ENCODE assay signal across 12 cellular contexts in the genomic region with DNA sequence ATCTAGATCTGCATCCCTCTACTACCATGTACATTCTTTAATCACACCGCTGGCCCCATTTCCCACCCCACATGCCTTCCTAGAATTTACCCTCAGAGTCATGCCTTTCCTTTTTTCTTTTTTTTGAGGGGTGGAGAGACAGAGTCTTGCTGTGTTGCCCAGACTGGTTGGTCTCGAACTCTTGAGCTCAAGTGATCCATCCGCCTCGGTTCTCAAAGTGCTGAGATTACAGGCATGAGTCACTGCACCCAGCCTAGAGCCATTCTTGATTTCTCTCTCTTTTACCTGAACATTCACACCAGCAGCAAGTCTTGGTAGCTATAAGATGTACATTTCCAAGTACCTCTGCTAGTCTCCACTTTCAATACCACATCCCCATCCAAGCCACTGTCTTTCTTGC. TPM values are rescaled to one million over a fixed set of nuclear protein-coding genes. Genes with fewer than 3 reads are reported as not detected.
A peak's percentile ranks its signal among the peaks of the same experiment; 100 is the strongest.
DNase-seq lines count a peak whose midpoint lies in the region; ATAC-seq and TF ChIP-seq lines count a peak whose summit lies in the region.
"Had no signal": no experiment of that assay in that cellular context is flagged by ENCODE, and none has a peak within 500 bp of the region (broad histone marks: within the 10 kb centered on the region; RNA-seq: fewer than 3 reads in every experiment).

No MANE protein-coding gene starts in this region.

- POLR2A ChIA-PET in T-cell (lab: Charles Lee) = interaction anchor here in 1 of 2 donors (0.7 kb wide), 1 partner anchor 11 kb away, joined by 4 read pairs; no protein-coding TSS in a partner anchor

- CTCF ChIA-PET in activated naive CD4-positive, alpha-beta T cell treated with anti-CD3 and anti-CD28 coated beads for 36 hours (lab: Charles Lee) = interaction anchor here (0.7 to 8.3 kb wide), 6 partner anchors 9 to 118 kb away, joined by 3 to 92 read pairs (median 11); partner anchors contain the start of gene MAZ
- CTCF ChIA-PET in T-cell (lab: Charles Lee) = interaction anchor here (0.9 to 3.7 kb wide), 6 partner anchors 11 to 118 kb away, joined by 3 to 42 read pairs (median 6); no protein-coding TSS in a partner anchor

- no peak for TF ChIP-seq CTCF in endothelial cell (IDR thresholded peaks at IDR 0.05; ENCODE audit: unreplicated experiment)

- ATAC-seq in T-cell (replicated peaks in 1 of 4) (no peak), left cardiac atrium (no peak)
- ATAC-seq in stimulated activated naive B cell treated with anti-CD40 and anti-IgM and Interleukin-4, amounts not matched to agents 10 μg/mL and 1 μg/mL and 100 μg/mL, for 72 hours (replicated peaks) = no peak

- H3K4me1 Mint-ChIP-seq in activated naive CD4-positive, alpha-beta T cell treated with anti-CD3 and anti-CD28 coated beads for 36 hours (ENCODE audit: low read depth) = peaks cover 58% of the 10 kb centered on the region
- H3K4me1 Mint-ChIP-seq in T-cell (peaks cover 64 to 80% (median 79%) of the 10 kb centered on the region in 3 donors), endothelial cell (ENCODE audit: unreplicated experiment) (peaks cover 42% of the 10 kb centered on the region)
- peaks cover 43 to 83% of the 10 kb centered on the region in 2 donors for H3K4me1 Mint-ChIP-seq in stimulated activated naive B cell treated with anti-CD40 and anti-IgM and Interleukin-4, amounts not matched to agents 10 μg/mL and 1 μg/mL and 100 μg/mL, for 72 hours

- H3K4me3 Mint-ChIP-seq in activated naive CD4-positive, alpha-beta T cell treated with anti-CD3 and anti-CD28 coated beads for 36 hours = peak overlapping the region; percentile 77
- H3K4me3 Mint-ChIP-seq in T-cell (peak overlapping the region; percentile 74 to 94 (median 74)), endothelial cell (ENCODE audit: unreplicated experiment) (peak overlapping the region; percentile 75)
- H3K4me3 Mint-ChIP-seq in stimulated activated naive B cell treated with anti-CD40 and anti-IgM and Interleukin-4, amounts not matched to agents 10 μg/mL and 1 μg/mL and 100 μg/mL, for 72 hours = peak overlapping the region; percentile 68 to 77

- no peaks in the 10 kb centered on the region for H3K9me3 Mint-ChIP-seq in activated naive CD4-positive, alpha-beta T cell treated with anti-CD3 and anti-CD28 coated beads for 36 hours
- H3K9me3 Mint-ChIP-seq in T-cell (no peaks in the 10 kb centered on the region), endothelial cell (ENCODE audit: unreplicated experiment) (no peaks in the 10 kb centered on the region)
- H3K9me3 Mint-ChIP-seq in stimulated activated naive B cell treated with anti-CD40 and anti-IgM and Interleukin-4, amounts not matched to agents 10 μg/mL and 1 μg/mL and 100 μg/mL, for 72 hours = no peaks in the 10 kb centered on the region

- intact Hi-C loops in activated naive CD4-positive, alpha-beta T cell treated with anti-CD3 and anti-CD28 coated beads for 36 hours (cut with micrococcal nuclease) = no loop called here
- intact Hi-C loops in left cardiac atrium (cut with DNase I) = no loop called here

- DNase-seq in activated naive CD4-positive, alpha-beta T cell treated with anti-CD3 and anti-CD28 coated beads for 36 hours = peak; percentile 52
- no peak for DNase-seq in activated naive CD4-positive, alpha-beta T cell treated with anti-CD3 and anti-CD28 coated beads, Interleukin-2, amount 50 U/mL, for 16 hours
- no peak for DNase-seq in T-cell
- DNase-seq in endothelial cell (ENCODE audit: low spot score) = no peak
- DNase-seq in stimulated activated naive B cell treated with anti-CD40 and anti-IgM and Interleukin-4, amounts not matched to agents 10 μg/mL and 1 μg/mL and 100 μg/mL, for 72 hours = no peak
- DNase-seq in NCI-H2029 treated with DMSO at 0.1 percent for 48 hours (lab: John Stamatoyannopoulos, UW) = no peak
- DNase-seq in left cardiac atrium = no peak
- no peak for DNase-seq in SKM-1 treated with dmso at 0.1 percent for 144 hours (lab: John Stamatoyannopoulos, UW; ENCODE audit: unreplicated experiment)
- DNase-seq: AML-193, brain microvascular endothelial cell, HCEC 1CT, SJCRH30 had no signal

- H3K27ac Mint-ChIP-seq in activated naive CD4-positive, alpha-beta T cell treated with anti-CD3 and anti-CD28 coated beads for 36 hours = peak overlapping the region; percentile 91
- H3K27ac Mint-ChIP-seq in T-cell (peak overlapping the region; percentile 88), endothelial cell (ENCODE audit: unreplicated experiment) (no peak overlapping the region)
- H3K27ac Mint-ChIP-seq in stimulated activated naive B cell treated with anti-CD40 and anti-IgM and Interleukin-4, amounts not matched to agents 10 μg/mL and 1 μg/mL and 100 μg/mL, for 72 hours = no peak overlapping the region

- peaks cover 33% of the 10 kb centered on the region for H3K36me3 Mint-ChIP-seq in activated naive CD4-positive, alpha-beta T cell treated with anti-CD3 and anti-CD28 coated beads for 36 hours (ENCODE audit: low read depth)
- H3K36me3 Mint-ChIP-seq in T-cell (peaks cover 16% of the 10 kb centered on the region), endothelial cell (ENCODE audit: low read depth, unreplicated experiment) (peaks cover 20% of the 10 kb centered on the region)
- peaks cover 36 to 42% of the 10 kb centered on the region in 2 donors for H3K36me3 Mint-ChIP-seq in stimulated activated naive B cell treated with anti-CD40 and anti-IgM and Interleukin-4, amounts not matched to agents 10 μg/mL and 1 μg/mL and 100 μg/mL, for 72 hours

- no peaks in the 10 kb centered on the region for H3K27me3 Mint-ChIP-seq in activated naive CD4-positive, alpha-beta T cell treated with anti-CD3 and anti-CD28 coated beads for 36 hours (ENCODE audit: low read depth)
- H3K27me3 Mint-ChIP-seq in T-cell (no peaks in the 10 kb centered on the region), endothelial cell (ENCODE audit: unreplicated experiment) (peaks cover 15% of the 10 kb centered on the region)
- no peaks in the 10 kb centered on the region for H3K27me3 Mint-ChIP-seq in stimulated activated naive B cell treated with anti-CD40 and anti-IgM and Interleukin-4, amounts not matched to agents 10 μg/mL and 1 μg/mL and 100 μg/mL, for 72 hours

RNA-seq across cellular contexts. Expression of gene PAGR1, which starts 2.1 kb away (rescaled TPM):
- total RNA-seq in activated naive CD4-positive, alpha-beta T cell treated with anti-CD3 and anti-CD28 coated beads for 36 hours = 10 to 100 TPM; 16.9 to 19.3 TPM
- total RNA-seq in T-cell = 10 to 100 TPM; 16.0 to 47.2 (median 40.6) TPM
- 38.6 TPM for total RNA-seq in endothelial cell (ENCODE audit: unreplicated experiment)
- 10 to 100 TPM; 15.1 to 16.6 TPM for total RNA-seq in left cardiac atrium

RNA-seq across cellular contexts. Expression of gene MVP, which starts 2.2 kb away (rescaled TPM):
- total RNA-seq in activated naive CD4-positive, alpha-beta T cell treated with anti-CD3 and anti-CD28 coated beads for 36 hours = 10 to 100 TPM; 84.1 to 86.9 TPM
- total RNA-seq in T-cell = 100 to 1,000 TPM; 140 to 173 (median 158) TPM
- 2.0 TPM for total RNA-seq in endothelial cell (ENCODE audit: unreplicated experiment)
- 10 to 100 TPM; 72.7 to 82.4 TPM for total RNA-seq in left cardiac atrium

RNA-seq across cellular contexts. Expression of gene PRRT2, which starts 6.1 kb away (rescaled TPM):
- under 1 TPM; 0.83 to 0.94 TPM for total RNA-seq in activated naive CD4-positive, alpha-beta T cell treated with anti-CD3 and anti-CD28 coated beads for 36 hours
- total RNA-seq in T-cell (1 to 10 TPM; 2.4 to 7.9 (median 4.4) TPM), endothelial cell (ENCODE audit: unreplicated experiment) (15.0 TPM), left cardiac atrium (1 to 10 TPM; 2.2 to 3.0 TPM)

RNA-seq across cellular contexts. Expression of gene MAZ, which starts 11.8 kb away (rescaled TPM):
- total RNA-seq in activated naive CD4-positive, alpha-beta T cell treated with anti-CD3 and anti-CD28 coated beads for 36 hours = 100 to 1,000 TPM; 290 to 330 TPM
- total RNA-seq in T-cell = 100 to 1,000 TPM; 240 to 326 (median 305) TPM
- 407 TPM for total RNA-seq in endothelial cell (ENCODE audit: unreplicated experiment)
- total RNA-seq in left cardiac atrium = 10 to 100 TPM; 84.8 to 96.7 TPM

RNA-seq across cellular contexts. Expression of gene KIF22, which starts 27.5 kb away (rescaled TPM):
- 100 to 1,000 TPM; 201 to 209 TPM for total RNA-seq in activated naive CD4-positive, alpha-beta T cell treated with anti-CD3 and anti-CD28 coated beads for 36 hours
- total RNA-seq in T-cell (10 to 100 TPM; 84.1 to 95.2 (median 84.9) TPM), endothelial cell (ENCODE audit: unreplicated experiment) (40.7 TPM), left cardiac atrium (10 to 100 TPM; 22.1 to 30.1 TPM)

Comparison
In these comparisons a context has a peak if more than half of its experiments do, and no peak if none do; other contexts are left out.
1. H3K27ac Mint-ChIP-seq: peak in activated naive CD4-positive, alpha-beta T cell treated with anti-CD3 and anti-CD28 coated beads for 36 hours (single experiment) and T-cell (2 of 2); none in endothelial cell (single experiment) and stimulated activated naive B cell treated with anti-CD40 and anti-IgM and Interleukin-4, amounts not matched to agents 10 μg/mL and 1 μg/mL and 100 μg/mL, for 72 hours (single experiment).
2. RNA of gene MVP, which starts 2.2 kb away (total RNA-seq): 140 to 173 TPM in T-cell, 84.1 to 86.9 TPM in activated naive CD4-positive, alpha-beta T cell treated with anti-CD3 and anti-CD28 coated beads for 36 hours and 72.7 to 82.4 TPM in left cardiac atrium; 2.0 TPM in endothelial cell (single experiment); every median in the first group is over 10 times any median in the second.
3. Peak in every context shown above with its lines, with median percentiles within 50 percentile points of each other: H3K4me3 Mint-ChIP-seq.